Comparison of ENCODE assay signal across 18 cellular contexts in the genomic region with DNA sequence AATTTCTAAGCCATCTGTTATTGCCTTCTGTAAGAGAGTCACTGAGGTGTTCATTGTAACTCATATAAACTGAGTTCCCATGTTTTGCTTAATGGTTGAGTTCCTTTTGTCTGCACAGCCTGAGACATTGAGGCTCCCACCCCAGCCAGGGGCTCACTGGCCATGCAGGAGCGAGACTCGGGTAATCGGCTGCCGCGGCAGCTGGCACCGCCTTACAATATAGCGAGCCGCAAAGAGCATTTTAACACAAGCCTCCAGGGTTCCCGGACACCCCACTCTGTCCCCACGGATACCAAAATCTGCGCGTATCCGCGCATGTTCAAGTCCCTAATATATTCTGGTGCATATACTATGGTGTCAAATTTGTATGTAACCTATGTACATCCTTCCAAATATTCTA. TPM values are rescaled to one million over a fixed set of nuclear protein-coding genes. Genes with fewer than 3 reads are reported as not detected.
A peak's percentile ranks its signal among the peaks of the same experiment; 100 is the strongest.
DNase-seq lines count a peak whose midpoint lies in the region; ATAC-seq and TF ChIP-seq lines count a peak whose summit lies in the region.
"Had no signal": no experiment of that assay in that cellular context is flagged by ENCODE, and none has a peak within 500 bp of the region (broad histone marks: within the 10 kb centered on the region; RNA-seq: fewer than 3 reads in every experiment).

No MANE protein-coding gene starts in this region.

- H3K9me3 ChIP-seq in spleen = no peaks in the 10 kb centered on the region
- H3K9me3 ChIP-seq: BE2C, BLaER1 had no signal

- no peak for TF ChIP-seq CTCF in WTC11 (IDR thresholded peaks at IDR 0.05)
- no peak for TF ChIP-seq CTCF in spleen (IDR thresholded peaks at IDR 0.05 in 8 of 11, conservative IDR thresholded peaks at IDR 0.05 in 3 of 11)

- ATAC-seq in WTC11 = no peak
- no peak for ATAC-seq in GM19351 (IDR thresholded peaks at IDR 0.05; ENCODE audit: unreplicated experiment)
- ATAC-seq in HG02571 (IDR thresholded peaks at IDR 0.05; ENCODE audit: unreplicated experiment) = no peak

- DNase-seq in WTC11 (ENCODE audit: low spot score) (no peak), mesenteric fat pad (ENCODE audit: low spot score) (peak; percentile 39), spleen (peak; percentile 51), NCI-H510A (lab: John Stamatoyannopoulos, UW) (no peak)
- DNase-seq: 8988T; ACHN; BE2C; C1 segment of cervical spinal cord; CD4-positive, alpha-beta memory T cell; CD4-positive, CD25-positive, alpha-beta regulatory T cell; CD8-positive, alpha-beta memory T cell; COR-L47; DMS79 treated with DMSO at 0.1 percent for 48 hours; GF-D8 had no signal

- H3K36me3 Mint-ChIP-seq in WTC11 = peaks cover 28% of the 10 kb centered on the region
- H3K36me3 Mint-ChIP-seq: CD14-positive monocyte; CD4-positive, alpha-beta memory T cell; CD4-positive, CD25-positive, alpha-beta regulatory T cell; CD8-positive, alpha-beta memory T cell had no signal

- CTCF ChIA-PET in WTC11 (lab: Charles Lee) = no interaction called here

- peak overlapping the region; percentile 0; the same call in 1 of the 2 replicates for H3K27ac Mint-ChIP-seq in WTC11
- H3K27ac Mint-ChIP-seq: CD14-positive monocyte; CD4-positive, alpha-beta memory T cell; CD4-positive, CD25-positive, alpha-beta regulatory T cell had no signal

- H3K27me3 Mint-ChIP-seq in WTC11 (ENCODE audit: low read depth) = no peaks in the 10 kb centered on the region
- H3K27me3 Mint-ChIP-seq: CD4-positive, alpha-beta memory T cell had no signal

- POLR2A ChIA-PET in WTC11 (lab: Charles Lee) = no interaction called here

- H3K27me3 ChIP-seq in spleen (replicated peaks in 1 of 7) = no peaks in the 10 kb centered on the region
- H3K27me3 ChIP-seq: BLaER1 had no signal

- no peak overlapping the region for H3K4me3 Mint-ChIP-seq in WTC11
- H3K4me3 Mint-ChIP-seq: CD14-positive monocyte; CD4-positive, alpha-beta memory T cell; CD4-positive, CD25-positive, alpha-beta regulatory T cell; CD8-positive, alpha-beta memory T cell had no signal

- H3K4me1 ChIP-seq in spleen = peaks cover 0 to 6% (median 0%) of the 10 kb centered on the region in 6 donors
- H3K4me1 ChIP-seq: BE2C had no signal

- H3K9me3 Mint-ChIP-seq in WTC11 = no peaks in the 10 kb centered on the region
- H3K9me3 Mint-ChIP-seq: CD14-positive monocyte; CD4-positive, alpha-beta memory T cell; CD4-positive, CD25-positive, alpha-beta regulatory T cell; CD8-positive, alpha-beta memory T cell had no signal

- intact Hi-C loops in spleen (cut with DNase I; ENCODE audit: low total_unique reads) = loop anchor here (5.0 to 10.0 kb wide), 2 partner anchors 85 to 318 kb away; no protein-coding TSS in a partner anchor

- H3K36me3 ChIP-seq in spleen = no peaks in the 10 kb centered on the region
- H3K36me3 ChIP-seq: BE2C, BLaER1 had no signal

- 89 to 97% (median 97%) methylated on average over 14 of the region's 14 CpGs for WGBS in spleen, 5 donors

- H3K4me1 Mint-ChIP-seq in WTC11 = 0 out of 2 replicates have a peak, but pooled peaks cover 6% of the 10 kb centered on the region
- H3K4me1 Mint-ChIP-seq: CD14-positive monocyte had no signal

- no peak overlapping the region for H3K4me3 ChIP-seq in spleen
- H3K4me3 ChIP-seq: BLaER1 had no signal

- no peak overlapping the region for H3K27ac ChIP-seq in spleen
- H3K27ac ChIP-seq: BLaER1 had no signal

- TF ChIP-seq POLR2A in spleen (IDR thresholded peaks at IDR 0.05) = no peak

TF ChIP-seq in WTC11, 78 proteins besides CTCF, POLR2A, EP300 and RAD21 (continues in another document):
- TF ChIP-seq, protein P1, sequence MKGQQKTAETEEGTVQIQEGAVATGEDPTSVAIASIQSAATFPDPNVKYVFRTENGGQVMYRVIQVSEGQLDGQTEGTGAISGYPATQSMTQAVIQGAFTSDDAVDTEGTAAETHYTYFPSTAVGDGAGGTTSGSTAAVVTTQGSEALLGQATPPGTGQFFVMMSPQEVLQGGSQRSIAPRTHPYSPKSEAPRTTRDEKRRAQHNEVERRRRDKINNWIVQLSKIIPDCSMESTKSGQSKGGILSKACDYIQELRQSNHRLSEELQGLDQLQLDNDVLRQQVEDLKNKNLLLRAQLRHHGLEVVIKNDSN (CRISPR knock-in tag; IDR thresholded peaks at IDR 0.05) = no peak
- TF ChIP-seq, protein P2, sequence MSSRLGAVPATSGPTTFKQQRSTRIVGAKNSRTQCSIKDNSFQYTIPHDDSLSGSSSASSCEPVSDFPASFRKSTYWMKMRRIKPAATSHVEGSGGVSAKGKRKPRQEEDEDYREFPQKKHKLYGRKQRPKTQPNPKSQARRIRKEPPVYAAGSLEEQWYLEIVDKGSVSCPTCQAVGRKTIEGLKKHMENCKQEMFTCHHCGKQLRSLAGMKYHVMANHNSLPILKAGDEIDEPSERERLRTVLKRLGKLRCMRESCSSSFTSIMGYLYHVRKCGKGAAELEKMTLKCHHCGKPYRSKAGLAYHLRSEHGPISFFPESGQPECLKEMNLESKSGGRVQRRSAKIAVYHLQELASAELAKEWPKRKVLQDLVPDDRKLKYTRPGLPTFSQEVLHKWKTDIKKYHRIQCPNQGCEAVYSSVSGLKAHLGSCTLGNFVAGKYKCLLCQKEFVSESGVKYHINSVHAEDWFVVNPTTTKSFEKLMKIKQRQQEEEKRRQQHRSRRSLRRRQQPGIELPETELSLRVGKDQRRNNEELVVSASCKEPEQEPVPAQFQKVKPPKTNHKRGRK (CRISPR knock-in tag; IDR thresholded peaks at IDR 0.05; ENCODE audit: borderline replicate concordance) = no peak
- TF ChIP-seq TP53 (CRISPR knock-in tag; IDR thresholded peaks at IDR 0.05) = no peak
- TF ChIP-seq ZNF423 (CRISPR knock-in tag; IDR thresholded peaks at IDR 0.05) = no peak
- TF ChIP-seq, protein P3, sequence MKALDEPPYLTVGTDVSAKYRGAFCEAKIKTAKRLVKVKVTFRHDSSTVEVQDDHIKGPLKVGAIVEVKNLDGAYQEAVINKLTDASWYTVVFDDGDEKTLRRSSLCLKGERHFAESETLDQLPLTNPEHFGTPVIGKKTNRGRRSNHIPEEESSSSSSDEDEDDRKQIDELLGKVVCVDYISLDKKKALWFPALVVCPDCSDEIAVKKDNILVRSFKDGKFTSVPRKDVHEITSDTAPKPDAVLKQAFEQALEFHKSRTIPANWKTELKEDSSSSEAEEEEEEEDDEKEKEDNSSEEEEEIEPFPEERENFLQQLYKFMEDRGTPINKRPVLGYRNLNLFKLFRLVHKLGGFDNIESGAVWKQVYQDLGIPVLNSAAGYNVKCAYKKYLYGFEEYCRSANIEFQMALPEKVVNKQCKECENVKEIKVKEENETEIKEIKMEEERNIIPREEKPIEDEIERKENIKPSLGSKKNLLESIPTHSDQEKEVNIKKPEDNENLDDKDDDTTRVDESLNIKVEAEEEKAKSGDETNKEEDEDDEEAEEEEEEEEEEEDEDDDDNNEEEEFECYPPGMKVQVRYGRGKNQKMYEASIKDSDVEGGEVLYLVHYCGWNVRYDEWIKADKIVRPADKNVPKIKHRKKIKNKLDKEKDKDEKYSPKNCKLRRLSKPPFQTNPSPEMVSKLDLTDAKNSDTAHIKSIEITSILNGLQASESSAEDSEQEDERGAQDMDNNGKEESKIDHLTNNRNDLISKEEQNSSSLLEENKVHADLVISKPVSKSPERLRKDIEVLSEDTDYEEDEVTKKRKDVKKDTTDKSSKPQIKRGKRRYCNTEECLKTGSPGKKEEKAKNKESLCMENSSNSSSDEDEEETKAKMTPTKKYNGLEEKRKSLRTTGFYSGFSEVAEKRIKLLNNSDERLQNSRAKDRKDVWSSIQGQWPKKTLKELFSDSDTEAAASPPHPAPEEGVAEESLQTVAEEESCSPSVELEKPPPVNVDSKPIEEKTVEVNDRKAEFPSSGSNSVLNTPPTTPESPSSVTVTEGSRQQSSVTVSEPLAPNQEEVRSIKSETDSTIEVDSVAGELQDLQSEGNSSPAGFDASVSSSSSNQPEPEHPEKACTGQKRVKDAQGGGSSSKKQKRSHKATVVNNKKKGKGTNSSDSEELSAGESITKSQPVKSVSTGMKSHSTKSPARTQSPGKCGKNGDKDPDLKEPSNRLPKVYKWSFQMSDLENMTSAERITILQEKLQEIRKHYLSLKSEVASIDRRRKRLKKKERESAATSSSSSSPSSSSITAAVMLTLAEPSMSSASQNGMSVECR (CRISPR knock-in tag; IDR thresholded peaks at IDR 0.05; ENCODE audit: borderline replicate concordance) = no peak
- no peak for TF ChIP-seq NFE2L1 (CRISPR knock-in tag; IDR thresholded peaks at IDR 0.05)
- TF ChIP-seq, protein P4, sequence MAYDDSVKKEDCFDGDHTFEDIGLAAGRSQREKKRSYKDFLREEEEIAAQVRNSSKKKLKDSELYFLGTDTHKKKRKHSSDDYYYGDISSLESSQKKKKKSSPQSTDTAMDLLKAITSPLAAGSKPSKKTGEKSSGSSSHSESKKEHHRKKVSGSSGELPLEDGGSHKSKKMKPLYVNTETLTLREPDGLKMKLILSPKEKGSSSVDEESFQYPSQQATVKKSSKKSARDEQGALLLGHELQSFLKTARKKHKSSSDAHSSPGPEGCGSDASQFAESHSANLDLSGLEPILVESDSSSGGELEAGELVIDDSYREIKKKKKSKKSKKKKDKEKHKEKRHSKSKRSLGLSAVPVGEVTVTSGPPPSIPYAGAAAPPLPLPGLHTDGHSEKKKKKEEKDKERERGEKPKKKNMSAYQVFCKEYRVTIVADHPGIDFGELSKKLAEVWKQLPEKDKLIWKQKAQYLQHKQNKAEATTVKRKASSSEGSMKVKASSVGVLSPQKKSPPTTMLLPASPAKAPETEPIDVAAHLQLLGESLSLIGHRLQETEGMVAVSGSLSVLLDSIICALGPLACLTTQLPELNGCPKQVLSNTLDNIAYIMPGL (CRISPR knock-in tag; IDR thresholded peaks at IDR 0.05) = no peak
- TF ChIP-seq JAZF1 (CRISPR knock-in tag; IDR thresholded peaks at IDR 0.05) = no peak
- TF ChIP-seq CREM (CRISPR knock-in tag; IDR thresholded peaks at IDR 0.05) = no peak
- TF ChIP-seq, protein P5, sequence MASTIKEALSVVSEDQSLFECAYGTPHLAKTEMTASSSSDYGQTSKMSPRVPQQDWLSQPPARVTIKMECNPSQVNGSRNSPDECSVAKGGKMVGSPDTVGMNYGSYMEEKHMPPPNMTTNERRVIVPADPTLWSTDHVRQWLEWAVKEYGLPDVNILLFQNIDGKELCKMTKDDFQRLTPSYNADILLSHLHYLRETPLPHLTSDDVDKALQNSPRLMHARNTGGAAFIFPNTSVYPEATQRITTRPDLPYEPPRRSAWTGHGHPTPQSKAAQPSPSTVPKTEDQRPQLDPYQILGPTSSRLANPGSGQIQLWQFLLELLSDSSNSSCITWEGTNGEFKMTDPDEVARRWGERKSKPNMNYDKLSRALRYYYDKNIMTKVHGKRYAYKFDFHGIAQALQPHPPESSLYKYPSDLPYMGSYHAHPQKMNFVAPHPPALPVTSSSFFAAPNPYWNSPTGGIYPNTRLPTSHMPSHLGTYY (CRISPR knock-in tag; IDR thresholded peaks at IDR 0.05) = no peak
- TF ChIP-seq FOXJ3 (CRISPR knock-in tag; IDR thresholded peaks at IDR 0.05; ENCODE audit: borderline replicate concordance) = no peak

RNA-seq across cellular contexts. Expression of a gene that starts 24.4 kb away (rescaled TPM):
- 136 to 153 TPM (median 145 TPM) in 3 replicates for total RNA-seq in WTC11 (2021)
- total RNA-seq in mesenteric fat pad = 0.19 TPM
- 1 to 10 TPM in 4 of 7 donors, under 1 TPM in 3; 0.60 to 8.7 (median 1.3) TPM for total RNA-seq in spleen
- under 1 TPM; 0.17 to 0.39 (median 0.19) TPM for polyA plus RNA-seq in spleen
- total RNA-seq: CD4-positive, alpha-beta memory T cell; CD4-positive, CD25-positive, alpha-beta regulatory T cell had no signal
- polyA plus RNA-seq: CD14-positive monocyte had no signal

Comparison
In these comparisons a context has a peak if more than half of its experiments do, and no peak if none do; other contexts are left out.
1. DNase-seq: peak in mesenteric fat pad (single experiment) and spleen (single experiment); none in WTC11 (single experiment) and NCI-H510A (single experiment).
2. RNA of a gene that starts 24.4 kb away (total RNA-seq): 136 to 153 TPM in WTC11; 0.60 to 8.7 TPM in spleen and 0.19 TPM in mesenteric fat pad (single experiment); every median in the first group is over 10 times any median in the second.